In genomic region chr11:132099692-132100091, GRCh38 we compare ENCODE assay signal across 9 cellular contexts.
A peak's percentile ranks its signal among the peaks of the same experiment; 100 is the strongest.
DNase-seq lines count a peak whose midpoint lies in the region; ATAC-seq and TF ChIP-seq lines count a peak whose summit lies in the region.
"Had no signal": no experiment of that assay in that cellular context is flagged by ENCODE, and none has a peak within 500 bp of the region (broad histone marks: within the 10 kb centered on the region; RNA-seq: fewer than 3 reads in every experiment).

No MANE protein-coding gene starts in this region.

- no peak overlapping the region for H3K27ac Mint-ChIP-seq in activated naive CD8-positive, alpha-beta T cell treated with anti-CD3 and anti-CD28 coated beads for 36 hours
- H3K27ac Mint-ChIP-seq in activated naive CD4-positive, alpha-beta T cell treated with anti-CD3 and anti-CD28 coated beads, Interleukin-2, amount 50 U/mL, for 72 hours = no peak overlapping the region

- H3K4me1 ChIP-seq in lower lobe of right lung = no peaks in the 10 kb centered on the region

- H3K27ac ChIP-seq in lower lobe of right lung = no peak overlapping the region

- peak; percentile 78 for TF ChIP-seq CTCF in GM12874 (IDR thresholded peaks at IDR 0.05; ENCODE audit: insufficient read depth, low read depth, low read length)
- peak; percentile 38 for TF ChIP-seq CTCF in lower lobe of right lung (IDR thresholded peaks at IDR 0.05)

- H3K4me3 Mint-ChIP-seq in activated naive CD8-positive, alpha-beta T cell treated with anti-CD3 and anti-CD28 coated beads for 36 hours = no peak overlapping the region
- H3K4me3 Mint-ChIP-seq: central memory CD8-positive, alpha-beta T cell had no signal

- no peaks in the 10 kb centered on the region for H3K27me3 Mint-ChIP-seq in activated naive CD8-positive, alpha-beta T cell treated with anti-CD3 and anti-CD28 coated beads for 36 hours
- H3K27me3 Mint-ChIP-seq: central memory CD8-positive, alpha-beta T cell had no signal

- ATAC-seq in HG03159 (IDR thresholded peaks at IDR 0.05; ENCODE audit: unreplicated experiment) = peak; percentile 78
- ATAC-seq in lower lobe of right lung = peak; percentile 45 to 74
- ATAC-seq in activated naive CD4-positive, alpha-beta T cell treated with anti-CD3 and anti-CD28 coated beads, Interleukin-2, amount 50 U/mL, for 72 hours = no peak

- DNase-seq in UCSD-AML1 (lab: John Stamatoyannopoulos, UW; ENCODE audit: unreplicated experiment) = peak; percentile 36
- peak; percentile 55 for DNase-seq in lower lobe of right lung
- no peak for DNase-seq in activated naive CD8-positive, alpha-beta T cell treated with anti-CD3 and anti-CD28 coated beads for 36 hours
- DNase-seq in NCI-H1105 treated with DMSO at 0.1 percent for 48 hours (lab: John Stamatoyannopoulos, UW) = no peak
- no peak for DNase-seq in activated naive CD4-positive, alpha-beta T cell treated with anti-CD3 and anti-CD28 coated beads, Interleukin-2, amount 50 U/mL, for 72 hours (ENCODE audit: low spot score in 2 of 2)
- no peak for DNase-seq in stimulated activated CD4-positive, alpha-beta T cell treated with anti-CD3 and anti-CD28 coated beads, Interleukin-4, amount 100 ng/mL, for 4 hours

- no peak overlapping the region for H3K4me3 ChIP-seq in lower lobe of right lung

- no peaks in the 10 kb centered on the region for H3K36me3 ChIP-seq in lower lobe of right lung

- no peaks in the 10 kb centered on the region for H3K4me1 Mint-ChIP-seq in activated naive CD8-positive, alpha-beta T cell treated with anti-CD3 and anti-CD28 coated beads for 36 hours
- H3K4me1 Mint-ChIP-seq: central memory CD8-positive, alpha-beta T cell had no signal

- intact Hi-C loops in lower lobe of right lung (cut with DNase I) = no loop called here

- no peaks in the 10 kb centered on the region for H3K36me3 Mint-ChIP-seq in activated naive CD8-positive, alpha-beta T cell treated with anti-CD3 and anti-CD28 coated beads for 36 hours
- H3K36me3 Mint-ChIP-seq in activated naive CD4-positive, alpha-beta T cell treated with anti-CD3 and anti-CD28 coated beads, Interleukin-2, amount 50 U/mL, for 72 hours = no peaks in the 10 kb centered on the region

- H3K9me3 Mint-ChIP-seq in activated naive CD8-positive, alpha-beta T cell treated with anti-CD3 and anti-CD28 coated beads for 36 hours = no peaks in the 10 kb centered on the region
- H3K9me3 Mint-ChIP-seq in activated naive CD4-positive, alpha-beta T cell treated with anti-CD3 and anti-CD28 coated beads, Interleukin-2, amount 50 U/mL, for 72 hours = peaks cover 10 to 21% of the 10 kb centered on the region in 2 donors

- H3K27me3 ChIP-seq in lower lobe of right lung (ENCODE audit: low read depth) = no peaks in the 10 kb centered on the region

- no peaks in the 10 kb centered on the region for H3K9me3 ChIP-seq in lower lobe of right lung

Comparison
In these comparisons a context has a peak if more than half of its experiments do, and no peak if none do; other contexts are left out.
1. ATAC-seq: peak in HG03159 (single experiment) and lower lobe of right lung (2 of 2); none in activated naive CD4-positive, alpha-beta T cell treated with anti-CD3 and anti-CD28 coated beads, Interleukin-2, amount 50 U/mL, for 72 hours (0 of 2).
2. DNase-seq: peak in UCSD-AML1 (single experiment) and lower lobe of right lung (single experiment); none in activated naive CD8-positive, alpha-beta T cell treated with anti-CD3 and anti-CD28 coated beads for 36 hours (single experiment), NCI-H1105 treated with DMSO at 0.1 percent for 48 hours (single experiment), activated naive CD4-positive, alpha-beta T cell treated with anti-CD3 and anti-CD28 coated beads, Interleukin-2, amount 50 U/mL, for 72 hours (0 of 2) and stimulated activated CD4-positive, alpha-beta T cell treated with anti-CD3 and anti-CD28 coated beads, Interleukin-4, amount 100 ng/mL, for 4 hours (0 of 2).